In genomic region chr10:99775850-99776249, GRCh38 we compare ENCODE assay signal across 1 cellular context.
TF ChIP-seq lines count a peak whose summit lies in the region.

No MANE protein-coding gene starts in this region.

TF ChIP-seq in HEK293T, 16 proteins besides CTCF, POLR2A, EP300 and RAD21:
- TF ChIP-seq PKNOX1 (IDR thresholded peaks at IDR 0.05) (no peak), LEF1 (IDR thresholded peaks at IDR 0.05; ENCODE audit: borderline replicate concordance) (no peak), FOXA1 (IDR thresholded peaks at IDR 0.05) (no peak), FOXK2 (IDR thresholded peaks at IDR 0.05) (no peak), BHLHE40 (IDR thresholded peaks at IDR 0.05; ENCODE audit: borderline replicate concordance) (no peak), CTBP1 (IDR thresholded peaks at IDR 0.05; ENCODE audit: borderline replicate concordance) (no peak), SP1 (IDR thresholded peaks at IDR 0.05) (no peak), L3MBTL2 (conservative IDR thresholded peaks at IDR 0.05) (no peak), TARDBP (IDR thresholded peaks at IDR 0.05) (no peak), HDGF (IDR thresholded peaks at IDR 0.05; ENCODE audit: borderline replicate concordance) (no peak), ARNT (IDR thresholded peaks at IDR 0.05) (no peak), SUZ12 (IDR thresholded peaks at IDR 0.05) (no peak), ZNF384 (IDR thresholded peaks at IDR 0.05) (no peak), ELF4 (IDR thresholded peaks at IDR 0.05) (no peak), NFRKB (IDR thresholded peaks at IDR 0.05) (no peak), FOXM1 (IDR thresholded peaks at IDR 0.05; ENCODE audit: borderline replicate concordance) (no peak)
